ENCODE assay signal across 8 cellular contexts in the genomic region with DNA sequence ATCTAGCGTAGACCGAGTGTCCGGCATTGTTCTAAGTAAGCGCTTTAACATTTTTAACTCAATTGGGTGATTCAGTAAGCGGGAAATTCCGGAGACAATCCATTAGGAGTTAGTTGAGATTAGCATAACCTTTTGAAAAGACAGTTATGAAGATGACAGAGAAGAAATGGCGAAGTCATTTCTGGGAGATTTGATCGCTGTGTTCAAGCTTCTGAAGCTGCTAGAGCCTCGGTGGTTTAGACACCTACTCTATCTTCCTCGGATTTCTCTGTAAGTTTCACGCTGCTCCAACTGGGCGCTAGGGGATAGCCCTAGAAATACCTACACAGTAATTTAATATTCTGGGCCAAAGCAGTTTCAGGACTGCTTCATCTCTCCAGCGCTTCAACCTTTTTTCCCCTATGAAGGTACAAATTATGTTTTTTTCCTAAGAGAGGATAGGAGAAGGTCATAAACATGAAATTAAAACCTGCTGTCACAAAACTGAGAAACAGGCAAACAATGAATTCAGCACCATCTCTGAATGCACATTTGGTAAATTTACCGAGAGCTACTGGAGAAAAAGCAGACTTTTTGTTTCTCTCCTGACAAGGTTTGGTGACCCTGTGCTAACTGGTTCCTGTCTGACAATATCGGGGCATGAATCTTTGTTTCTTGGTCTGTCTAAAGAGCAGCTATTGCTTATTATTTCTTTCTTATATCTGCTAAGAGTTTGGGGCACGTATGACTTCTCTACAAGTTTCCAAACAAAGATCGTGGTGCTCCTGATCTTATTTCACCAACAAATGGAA. TPM values are rescaled to one million over a fixed set of nuclear protein-coding genes. Genes with fewer than 3 reads are reported as not detected.
DNase-seq lines count a peak whose midpoint lies in the region; ATAC-seq, FAIRE-seq and TF ChIP-seq lines count a peak whose summit lies in the region.

No MANE protein-coding gene starts in this region.

- H3K27me3 ChIP-seq in iPS-18a (ENCODE audit: control insufficient read depth, insufficient read depth, low read length) (peaks cover 27% of the 10 kb centered on the region), small intestine (ENCODE audit: control insufficient read depth in 2 of 2, insufficient read depth in 2 of 2, low read length in 2 of 2) (no peaks in the 10 kb centered on the region)

- ATAC-seq in GM18907 (IDR thresholded peaks at IDR 0.05; ENCODE audit: unreplicated experiment) (peak; percentile 13), GM21529 (IDR thresholded peaks at IDR 0.05; ENCODE audit: unreplicated experiment) (no peak)

- peak; percentile 11 for TF ChIP-seq CTCF in AG09309 (IDR thresholded peaks at IDR 0.05; ENCODE audit: control insufficient read depth, insufficient read depth, low read depth, low read length, missing control alignments)

- H3K9me3 ChIP-seq in iPS-18a (ENCODE audit: control insufficient read depth, low read depth, low read length) (no peaks in the 10 kb centered on the region), small intestine (ENCODE audit: control insufficient read depth, low read depth) (no peaks in the 10 kb centered on the region)

- H3K36me3 ChIP-seq in iPS-18a (ENCODE audit: control insufficient read depth, low read depth, low read length) (no peaks in the 10 kb centered on the region), small intestine (ENCODE audit: control insufficient read depth in 2 of 2, insufficient read depth in 2 of 2, low read length in 2 of 2) (no peaks in the 10 kb centered on the region)

- peaks cover 17% of the 10 kb centered on the region for H3K4me1 ChIP-seq in iPS-18a (ENCODE audit: control insufficient read depth, low read depth, low read length)
- H3K4me1 ChIP-seq in small intestine (ENCODE audit: control insufficient read depth in 2 of 2, insufficient read depth in 1 of 2, low read depth in 1 of 2, low read length in 1 of 2) = no peaks in the 10 kb centered on the region

- WGBS in small intestine, 3 donors = 13 to 19% (median 14%) methylated on average over 17 of the region's 17 CpGs

- H3K4me3 ChIP-seq in AG09309 (ENCODE audit: control insufficient read depth, low read depth, low read length) (peak overlapping the region; percentile 38), iPS-18a (ENCODE audit: low read length) (peak overlapping the region; percentile 100), small intestine (ENCODE audit: low read depth in 1 of 2, low read length in 2 of 2) (peak overlapping the region in 1 of 2 donors; percentile 31)

- H3K9ac ChIP-seq in iPS-18a (ENCODE audit: low read length) = peak overlapping the region; percentile 62

- DNase-seq in AG09309 (ENCODE audit: low read depth) (no peak), NOMO-1 treated with dmso at 0.1 percent for 144 hours (lab: John Stamatoyannopoulos, UW; ENCODE audit: unreplicated experiment) (peak; percentile 40), astrocyte of the hippocampus (ENCODE audit: low read depth, low spot score) (peak; percentile 66), small intestine (peak; percentile 30), NCI-H1436 (lab: John Stamatoyannopoulos, UW) (no peak)

- H3K27ac ChIP-seq in iPS-18a (ENCODE audit: low read length) (no peak overlapping the region), small intestine (ENCODE audit: low read depth in 1 of 2, low read length in 1 of 2) (peak overlapping the region in 1 of 2 donors; percentile 60)

- FAIRE-seq in small intestine (lab: Jason Lieb, UNC) = no peak

RNA-seq across cellular contexts. Expression of gene ZNF311, which starts 22.4 kb away (rescaled TPM):
- 1 to 10 TPM in 1 of 3 donors, under 1 TPM in 2; 0.27 to 1.1 (median 0.61) TPM for polyA plus RNA-seq in small intestine

RNA-seq across cellular contexts. Expression of gene TRIM27, which starts 58.9 kb away (rescaled TPM):
- polyA plus RNA-seq in small intestine = 10 to 100 TPM; 30.5 to 42.0 (median 31.3) TPM

Comparison
In these comparisons a context has a peak if more than half of its experiments do, and no peak if none do; other contexts are left out.
1. DNase-seq: peak in NOMO-1 treated with dmso at 0.1 percent for 144 hours (single experiment), astrocyte of the hippocampus (single experiment) and small intestine (single experiment); none in AG09309 (single experiment) and NCI-H1436 (single experiment).